ENCODE assay signal across 8 cellular contexts in genomic region chr3:58899159-58899952, GRCh38.
DNase-seq lines count a peak whose midpoint lies in the region; ATAC-seq and TF ChIP-seq lines count a peak whose summit lies in the region.

No MANE protein-coding gene starts in this region.

- no peak overlapping the region for H3K4ac ChIP-seq in IMR-90 (ENCODE audit: low read depth, low read length)

- no peak overlapping the region for H4K8ac ChIP-seq in IMR-90 (ENCODE audit: low read depth in 2 of 2, low read length in 2 of 2)

- in situ Hi-C loops in IMR-90 (cut with MboI; ENCODE audit: low sequenced_read_pairs) (no loop called here), brain microvascular endothelial cell (cut with HindIII; ENCODE audit: low pct_ligation_motif_present, low sequenced_read_pairs) (no loop called here)

- H3K36me3 ChIP-seq in IMR-90 (ENCODE audit: control insufficient read depth, insufficient read depth, low read length) (no peaks in the 10 kb centered on the region), uterus (no peaks in the 10 kb centered on the region), brain microvascular endothelial cell (replicated peaks) (no peaks in the 10 kb centered on the region)

- H2BK120ac ChIP-seq in IMR-90 (ENCODE audit: low read depth, low read length): no peak overlapping the region

- H3K79me1 ChIP-seq in IMR-90 (ENCODE audit: low read depth in 1 of 2, low read length in 2 of 2): no peaks in the 10 kb centered on the region

- peaks cover 10% of the 10 kb centered on the region for H3K4me1 Mint-ChIP-seq in CD4-positive, alpha-beta T cell (ENCODE audit: low read depth)
- H3K4me1 Mint-ChIP-seq in activated T-cell treated with anti-CD3 and anti-CD28 coated beads, Interleukin-2, amount 50 U/mL, for 72 hours (ENCODE audit: low read depth): peaks cover 25% of the 10 kb centered on the region

- no peak overlapping the region for H2BK5ac ChIP-seq in IMR-90 (ENCODE audit: low read depth, low read length, poor library complexity, severe bottlenecking)

- no peak for TF ChIP-seq RAD21 in IMR-90 (IDR thresholded peaks at IDR 0.05; ENCODE audit: low read length)

- H3K9me1 ChIP-seq in IMR-90 (ENCODE audit: insufficient read depth, low read length): no peaks in the 10 kb centered on the region

- no peak overlapping the region for H3K27ac ChIP-seq in CD4-positive, alpha-beta T cell (ENCODE audit: low read depth, low read length)
- no peak overlapping the region for H3K27ac ChIP-seq in IMR-90 (ENCODE audit: insufficient read depth, low read length)
- peak overlapping the region in 1 of 2 donors; percentile 8 for H3K27ac ChIP-seq in uterus
- no peak overlapping the region for H3K27ac ChIP-seq in brain microvascular endothelial cell

- ATAC-seq in CD4-positive, alpha-beta T cell (ENCODE audit: poor library complexity): peak; percentile 29
- ATAC-seq in GM21515 (IDR thresholded peaks at IDR 0.05; ENCODE audit: unreplicated experiment) (peak; percentile 80), IMR-90 (ENCODE audit: low read depth) (peak; percentile 14; the same call in 1 of the 2 replicates)
- ATAC-seq in activated T-cell treated with anti-CD3 and anti-CD28 coated beads, Interleukin-2, amount 50 U/mL, for 72 hours (replicated peaks in 1 of 2): peak; percentile 85 to 88

- no peak overlapping the region for H3K9ac ChIP-seq in IMR-90 (ENCODE audit: low read depth, low read length)

- peak in 1 of 10 experiments; percentile 2 for DNase-seq in CD4-positive, alpha-beta T cell
- DNase-seq in IMR-90 (no peak), left kidney (ENCODE audit: low read depth, low spot score) (peak; percentile 71), uterus (peak; percentile 25 to 54), occipital lobe (lab: John Stamatoyannopoulos, UW) (no peak), brain microvascular endothelial cell (no peak)
- peak; percentile 60 to 67 for DNase-seq in activated T-cell treated with anti-CD3 and anti-CD28 coated beads, Interleukin-2, amount 50 U/mL, for 72 hours

- H2AK5ac ChIP-seq in IMR-90 (ENCODE audit: low read depth, low read length): no peak overlapping the region

- POLR2A ChIA-PET in CD4-positive, alpha-beta T cell (lab: Charles Lee): no interaction called here
- POLR2A ChIA-PET in IMR-90 (lab: Charles Lee; ENCODE audit: unreplicated experiment): no interaction called here

- H4K20me1 ChIP-seq in IMR-90 (ENCODE audit: insufficient read depth, low read length): no peaks in the 10 kb centered on the region

- H4K5ac ChIP-seq in IMR-90 (ENCODE audit: low read depth, low read length): no peak overlapping the region

- no CpG with 5 or more reads among the region's 8 CpGs for WGBS in IMR-90 (ENCODE audit: extremely low coverage in 2 of 2, insufficient read length in 1 of 2), 2 experiments

- H3K27me3 ChIP-seq in CD4-positive, alpha-beta T cell (ENCODE audit: control insufficient read depth, insufficient read depth, low read length): no peaks in the 10 kb centered on the region
- no peaks in the 10 kb centered on the region for H3K27me3 ChIP-seq in IMR-90 (ENCODE audit: control insufficient read depth, insufficient read depth, low read length)
- no peaks in the 10 kb centered on the region for H3K27me3 ChIP-seq in uterus
- no peaks in the 10 kb centered on the region for H3K27me3 ChIP-seq in brain microvascular endothelial cell (replicated peaks)

- H2AFZ ChIP-seq in IMR-90 (replicated peaks; ENCODE audit: low read length, poor library complexity): peak overlapping the region; percentile 33

- H3K4me3 ChIP-seq in IMR-90 (ENCODE audit: insufficient read depth, low read depth, low read length) (no peak overlapping the region), uterus (no peak overlapping the region), brain microvascular endothelial cell (ENCODE audit: low read depth, low read length) (no peak overlapping the region)

- TF ChIP-seq POLR2A in IMR-90 (IDR thresholded peaks at IDR 0.05; ENCODE audit: low read depth, low read length): no peak
- TF ChIP-seq POLR2A in uterus (IDR thresholded peaks at IDR 0.05): no peak

- no peak overlapping the region for H3K23ac ChIP-seq in IMR-90 (ENCODE audit: low read depth, low read length)

- no peak overlapping the region for H4K91ac ChIP-seq in IMR-90 (ENCODE audit: insufficient read depth, low read depth, low read length)

- TF ChIP-seq CTCF in CD4-positive, alpha-beta T cell (IDR thresholded peaks at IDR 0.05): no peak
- TF ChIP-seq CTCF in IMR-90 (conservative IDR thresholded peaks at IDR 0.05; ENCODE audit: low read depth, low read length): no peak
- no peak for TF ChIP-seq CTCF in uterus (IDR thresholded peaks at IDR 0.05)
- TF ChIP-seq CTCF in brain microvascular endothelial cell (IDR thresholded peaks at IDR 0.05; ENCODE audit: low read depth, low read length, missing control alignments): no peak

- no peaks in the 10 kb centered on the region for H3K36me3 Mint-ChIP-seq in CD4-positive, alpha-beta T cell (ENCODE audit: low read depth)
- H3K36me3 Mint-ChIP-seq in activated T-cell treated with anti-CD3 and anti-CD28 coated beads, Interleukin-2, amount 50 U/mL, for 72 hours (ENCODE audit: insufficient read depth in 2 of 2): peaks cover 2 to 8% of the 10 kb centered on the region in 2 donors

- H3K9me3 Mint-ChIP-seq in CD4-positive, alpha-beta T cell: peaks cover 4% of the 10 kb centered on the region
- peaks cover 10 to 12% of the 10 kb centered on the region in 2 donors for H3K9me3 Mint-ChIP-seq in activated T-cell treated with anti-CD3 and anti-CD28 coated beads, Interleukin-2, amount 50 U/mL, for 72 hours

- CTCF ChIA-PET in CD4-positive, alpha-beta T cell (lab: Charles Lee): no interaction called here
- CTCF ChIA-PET in IMR-90 (lab: Yijun Ruan, JAX): interaction anchor here (0.6 kb wide), 1 partner anchor 416 kb away, joined by 4 read pairs; no protein-coding TSS in a partner anchor

- H2BK20ac ChIP-seq in IMR-90 (ENCODE audit: low read depth, low read length): no peak overlapping the region

- no peak overlapping the region for H3K14ac ChIP-seq in IMR-90 (replicated peaks; ENCODE audit: low read depth, low read length)

- H2AK9ac ChIP-seq in IMR-90 (replicated peaks; ENCODE audit: low read depth, low read length, poor library complexity): no peak overlapping the region

- no TSS peak for BruUV-seq in IMR-90 (replicated peaks; lab: Mats Ljungman, UMichigan)

- H3K18ac ChIP-seq in IMR-90 (ENCODE audit: low read depth, low read length): no peak overlapping the region

- H3K27ac Mint-ChIP-seq in CD4-positive, alpha-beta T cell: no peak overlapping the region
- H3K27ac Mint-ChIP-seq in activated T-cell treated with anti-CD3 and anti-CD28 coated beads, Interleukin-2, amount 50 U/mL, for 72 hours: no peak overlapping the region

- no peak overlapping the region for H3K4me3 Mint-ChIP-seq in CD4-positive, alpha-beta T cell
- peak overlapping the region; percentile 0 to 4 for H3K4me3 Mint-ChIP-seq in activated T-cell treated with anti-CD3 and anti-CD28 coated beads, Interleukin-2, amount 50 U/mL, for 72 hours

- no peak overlapping the region for H2BK15ac ChIP-seq in IMR-90 (ENCODE audit: low read depth, low read length)

- no peak overlapping the region for H3K4me2 ChIP-seq in IMR-90 (ENCODE audit: low read depth, low read length)

- no peaks in the 10 kb centered on the region for H3K9me3 ChIP-seq in CD4-positive, alpha-beta T cell (ENCODE audit: control insufficient read depth, low read length)
- H3K9me3 ChIP-seq in IMR-90 (ENCODE audit: control insufficient read depth, insufficient read depth, low read length) (no peaks in the 10 kb centered on the region), uterus (no peaks in the 10 kb centered on the region)

- no peaks in the 10 kb centered on the region for H3K27me3 Mint-ChIP-seq in CD4-positive, alpha-beta T cell
- H3K27me3 Mint-ChIP-seq in activated T-cell treated with anti-CD3 and anti-CD28 coated beads, Interleukin-2, amount 50 U/mL, for 72 hours (ENCODE audit: low read depth): peaks cover 14% of the 10 kb centered on the region

- intact Hi-C loops in CD4-positive, alpha-beta T cell (cut with DNase I, micrococcal nuclease): no loop called here
- intact Hi-C loops in IMR-90 (cut with micrococcal nuclease): no loop called here
- intact Hi-C loops in uterus (cut with DNase I; ENCODE audit: low total_unique reads): no loop called here

- dilution Hi-C loops in IMR-90 (cut with HindIII; ENCODE audit: low sequenced_read_pairs, unreplicated experiment): no loop called here

- no peak overlapping the region for H3K56ac ChIP-seq in IMR-90 (ENCODE audit: extremely low read depth, insufficient read depth, low read length)

- H3K4me1 ChIP-seq in IMR-90 (ENCODE audit: control insufficient read depth, insufficient read depth, low read length) (no peaks in the 10 kb centered on the region), uterus (no peaks in the 10 kb centered on the region)

TF ChIP-seq in IMR-90, 13 proteins besides CTCF, POLR2A, EP300 and RAD21 (continues in another document):
- no peak for TF ChIP-seq FOS (IDR thresholded peaks at IDR 0.05; ENCODE audit: low read depth, low read length)
- TF ChIP-seq MAZ (IDR thresholded peaks at IDR 0.05; ENCODE audit: borderline replicate concordance, low read depth, low read length): no peak
- no peak for TF ChIP-seq MXI1 (IDR thresholded peaks at IDR 0.05; ENCODE audit: borderline replicate concordance, low read depth, low read length)
- no peak for TF ChIP-seq CHD1 (IDR thresholded peaks at IDR 0.05; ENCODE audit: low read depth, low read length)
- no peak for TF ChIP-seq RFX5 (IDR thresholded peaks at IDR 0.05; ENCODE audit: low read depth, low read length)
- no peak for TF ChIP-seq USF2 (IDR thresholded peaks at IDR 0.05; ENCODE audit: low read depth, low read length)
- TF ChIP-seq NFE2L2 (IDR thresholded peaks at IDR 0.05; ENCODE audit: low read depth, low read length): no peak
- no peak for TF ChIP-seq SMC3 (IDR thresholded peaks at IDR 0.05; ENCODE audit: low read depth, low read length)
- no peak for TF ChIP-seq CEBPB (IDR thresholded peaks at IDR 0.05; ENCODE audit: low read depth, low read length)
- no peak for TF ChIP-seq RCOR1 (IDR thresholded peaks at IDR 0.05; ENCODE audit: insufficient replicate concordance, low read length)

Comparison
In these comparisons a context has a peak if more than half of its experiments do, and no peak if none do; other contexts are left out.
1. ATAC-seq: peak in every context shown above with its lines; median percentile 86 in activated T-cell treated with anti-CD3 and anti-CD28 coated beads, Interleukin-2, amount 50 U/mL, for 72 hours; 80 in GM21515; 29 in CD4-positive, alpha-beta T cell; 14 in IMR-90.
2. DNase-seq: peak in activated T-cell treated with anti-CD3 and anti-CD28 coated beads, Interleukin-2, amount 50 U/mL, for 72 hours (2 of 2), left kidney (single experiment) and uterus (2 of 2); none in IMR-90 (single experiment), occipital lobe (single experiment) and brain microvascular endothelial cell (single experiment).